In the genomic region with DNA sequence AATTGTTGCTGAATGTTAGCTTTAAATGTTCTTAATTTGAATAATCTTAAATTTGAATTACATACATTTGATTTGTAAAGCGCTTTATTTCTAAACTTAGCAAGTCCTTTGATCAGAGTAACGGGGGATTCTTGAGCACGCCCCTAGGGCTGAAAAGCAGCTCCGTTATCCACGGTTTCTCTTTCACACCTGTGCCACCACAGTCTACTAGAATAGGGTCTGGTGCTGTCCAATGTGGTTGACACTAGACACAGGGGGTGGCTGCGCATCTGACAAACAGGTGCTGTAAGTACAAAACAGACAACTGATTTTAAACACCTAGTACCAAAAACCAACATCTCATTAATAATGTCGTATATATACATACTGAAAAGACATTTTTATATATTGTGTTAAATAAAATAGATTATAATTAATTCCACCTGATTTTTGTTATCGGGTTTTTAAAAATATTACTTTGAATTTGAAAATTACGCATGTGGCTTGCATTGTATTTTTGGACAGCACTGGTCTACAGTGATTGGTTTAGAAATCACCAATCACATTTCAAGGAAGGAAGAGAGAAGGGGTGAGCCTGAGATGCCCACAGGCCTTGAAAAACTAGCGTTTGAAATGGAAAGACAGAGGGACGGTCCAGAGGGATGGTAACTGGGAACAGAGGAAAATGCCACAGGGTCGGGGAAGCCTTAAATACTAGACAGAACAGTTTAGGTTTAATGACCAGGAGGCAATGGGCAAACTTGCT, we compare ENCODE assay signal across 8 cellular contexts. TPM values are rescaled to one million over a fixed set of nuclear protein-coding genes. Genes with fewer than 3 reads are reported as not detected.
DNase-seq lines count a peak whose midpoint lies in the region; ATAC-seq and TF ChIP-seq lines count a peak whose summit lies in the region.

No MANE protein-coding gene starts in this region.

- H3K4me2 ChIP-seq in DND-41 (ENCODE audit: insufficient read depth, low read length), result no peak overlapping the region

- no peak overlapping the region for H3K4me3 ChIP-seq in DND-41 (ENCODE audit: low read depth in 1 of 2, low read length in 2 of 2)

- H3K79me2 ChIP-seq in DND-41 (ENCODE audit: insufficient read depth, low read length), result peaks cover 98% of the 10 kb centered on the region

- no peaks in the 10 kb centered on the region for H3K9me3 ChIP-seq in DND-41 (ENCODE audit: insufficient read depth, low read length, severe bottlenecking)

- H3K27ac ChIP-seq in DND-41 (ENCODE audit: low read length), result no peak overlapping the region

- H3K36me3 Mint-ChIP-seq in activated naive CD8-positive, alpha-beta T cell, result peaks cover 3% of the 10 kb centered on the region
- peaks cover 5% of the 10 kb centered on the region for H3K36me3 Mint-ChIP-seq in chondrocyte (ENCODE audit: low read depth)

- ATAC-seq in DND-41 (ENCODE audit: insufficient read depth, low read depth) (peak; percentile 73), GM19351 (IDR thresholded peaks at IDR 0.05; ENCODE audit: unreplicated experiment) (peak; percentile 95), HG03139 (IDR thresholded peaks at IDR 0.05; ENCODE audit: unreplicated experiment) (peak; percentile 85)

- H2AFZ ChIP-seq in DND-41 (ENCODE audit: low read depth, low read length), result no peak overlapping the region

- H3K4me1 ChIP-seq in DND-41 (ENCODE audit: insufficient read depth, low read length), result peaks cover 33% of the 10 kb centered on the region

- H3K9me3 Mint-ChIP-seq in activated naive CD8-positive, alpha-beta T cell (ENCODE audit: low read depth), result no peaks in the 10 kb centered on the region
- H3K9me3 Mint-ChIP-seq in chondrocyte (ENCODE audit: low read depth), result no peaks in the 10 kb centered on the region

- peaks cover 46% of the 10 kb centered on the region for H3K4me1 Mint-ChIP-seq in activated naive CD8-positive, alpha-beta T cell (ENCODE audit: low read depth)
- H3K4me1 Mint-ChIP-seq in chondrocyte (ENCODE audit: low read depth), result peaks cover 22% of the 10 kb centered on the region

- TF ChIP-seq CTCF in DND-41 (IDR thresholded peaks at IDR 0.05; ENCODE audit: borderline replicate concordance, extremely low read depth, low read length, poor library complexity, severe bottlenecking) (no peak), chondrocyte (IDR thresholded peaks at IDR 0.05) (no peak)

- peaks cover 83% of the 10 kb centered on the region for H3K36me3 ChIP-seq in DND-41 (ENCODE audit: insufficient read depth, low read length)

- peaks cover 50% of the 10 kb centered on the region for H4K20me1 ChIP-seq in DND-41 (ENCODE audit: insufficient read depth, low read length)

- H3K27ac Mint-ChIP-seq in activated naive CD8-positive, alpha-beta T cell, result no peak overlapping the region
- H3K27ac Mint-ChIP-seq in chondrocyte (ENCODE audit: unreplicated experiment), result no peak overlapping the region

- peak; percentile 34 for DNase-seq in DND-41
- no peak for DNase-seq in NCI-H748 treated with DMSO at 0.1 percent for 48 hours (lab: John Stamatoyannopoulos, UW)
- DNase-seq in chondrocyte (ENCODE audit: low spot score), result no peak
- DNase-seq in NCI-H2107 treated with DMSO at 0.1 percent for 48 hours (lab: John Stamatoyannopoulos, UW; ENCODE audit: unreplicated experiment), result no peak
- DNase-seq in EL, result no peak

- H3K27me3 ChIP-seq in DND-41 (ENCODE audit: insufficient read depth, low read length, poor library complexity), result no peaks in the 10 kb centered on the region

- peak overlapping the region; percentile 51 for H3K4me3 Mint-ChIP-seq in activated naive CD8-positive, alpha-beta T cell
- H3K4me3 Mint-ChIP-seq in chondrocyte (ENCODE audit: unreplicated experiment), result no peak overlapping the region

- no peaks in the 10 kb centered on the region for H3K27me3 Mint-ChIP-seq in activated naive CD8-positive, alpha-beta T cell
- H3K27me3 Mint-ChIP-seq in chondrocyte (ENCODE audit: low read depth), result no peaks in the 10 kb centered on the region

- H3K9ac ChIP-seq in DND-41 (ENCODE audit: low read depth, low read length), result no peak overlapping the region

RNA-seq across cellular contexts. Expression of gene SEPHS1, which starts 7.3 kb away (rescaled TPM):
- total RNA-seq in chondrocyte, result 48.4 to 52.9 TPM (median 48.7 TPM) in 3 replicates

RNA-seq across cellular contexts. Expression of gene PHYH, which starts 40.9 kb away (rescaled TPM):
- total RNA-seq in chondrocyte, result 24.9 to 31.5 TPM (median 26.0 TPM) in 3 replicates
